Comparison of ENCODE assay signal across 1 cellular context in genomic region chr18:54607213-54607934, GRCh38.
TF ChIP-seq lines count a peak whose summit lies in the region.

No MANE protein-coding gene starts in this region.

TF ChIP-seq in H1, 55 proteins besides CTCF, POLR2A, EP300 and RAD21 (continued from another document):
- TF ChIP-seq TBP (IDR thresholded peaks at IDR 0.05; ENCODE audit: low read depth, low read length), result peak; percentile 40; the same call in 1 of the 2 replicates
- no peak for TF ChIP-seq CHD2 (IDR thresholded peaks at IDR 0.05; ENCODE audit: low read length)
- TF ChIP-seq PHF8 (conservative IDR thresholded peaks at IDR 0.05; ENCODE audit: low read depth, low read length), result no peak
- TF ChIP-seq RNF2 (IDR thresholded peaks at IDR 0.05; ENCODE audit: borderline replicate concordance, low read depth, low read length, missing control alignments, poor library complexity, severe bottlenecking), result no peak
- no peak for TF ChIP-seq KDM4A (IDR thresholded peaks at IDR 0.05; ENCODE audit: low read depth, low read length, severe bottlenecking)
- TF ChIP-seq EZH2 (IDR thresholded peaks at IDR 0.05; ENCODE audit: low read depth, low read length, severe bottlenecking), result no peak
- TF ChIP-seq CEBPB (IDR thresholded peaks at IDR 0.05; ENCODE audit: low read depth, low read length), result peak; percentile 91
- no peak for TF ChIP-seq YY1 (IDR thresholded peaks at IDR 0.05; ENCODE audit: low read depth, low read length)
- peak; percentile 66; the same call in 1 of the 2 replicates for TF ChIP-seq POU5F1 (IDR thresholded peaks at IDR 0.05; ENCODE audit: low read depth, low read length)
- TF ChIP-seq CHD7 (IDR thresholded peaks at IDR 0.05; ENCODE audit: insufficient replicate concordance, low read length), result peak; percentile 71
- peak in 1 of 2 experiments; percentile 10; a peak in 1 of 4 replicates for TF ChIP-seq HDAC2 (IDR thresholded peaks at IDR 0.05; ENCODE audit: borderline replicate concordance in 1 of 2, low read depth in 2 of 2, low read length in 2 of 2)
- no peak for TF ChIP-seq CBX8 (IDR thresholded peaks at IDR 0.05; ENCODE audit: borderline replicate concordance, low read depth, low read length)
- no peak for TF ChIP-seq SAP30 (IDR thresholded peaks at IDR 0.05; ENCODE audit: insufficient read depth, insufficient replicate concordance, low read length)
- no peak for TF ChIP-seq BCL11A (IDR thresholded peaks at IDR 0.05; ENCODE audit: low read depth in 2 of 2, low read length in 2 of 2)
- peak; percentile 33; the same call in 1 of the 2 replicates for TF ChIP-seq BACH1 (IDR thresholded peaks at IDR 0.05; ENCODE audit: low read length)
- TF ChIP-seq KDM1A (IDR thresholded peaks at IDR 0.05; ENCODE audit: borderline replicate concordance, low read length), result no peak
- no peak for TF ChIP-seq POLR2AphosphoS5 (IDR thresholded peaks at IDR 0.05; ENCODE audit: low read depth, low read length)
- TF ChIP-seq CHD1 (IDR thresholded peaks at IDR 0.05; ENCODE audit: low read depth, low read length), result no peak
- no peak for TF ChIP-seq CTBP2 (IDR thresholded peaks at IDR 0.05; ENCODE audit: borderline replicate concordance, insufficient read depth, insufficient read length, low read length)
- TF ChIP-seq TCF12 (IDR thresholded peaks at IDR 0.05; ENCODE audit: low read depth, low read length), result no peak
- TF ChIP-seq ZNF274 (IDR thresholded peaks at IDR 0.05; ENCODE audit: borderline replicate concordance, extremely low read depth, low read length), result no peak
- 0 out of 4 replicates have a peak, but pooled peaks of 1 of the 2 experiments have one; percentile 57 for TF ChIP-seq SIN3A (conservative IDR thresholded peaks at IDR 0.05 in 1 of 2, IDR thresholded peaks at IDR 0.05 in 1 of 2; ENCODE audit: low read depth in 1 of 2, low read length in 2 of 2)
- no peak for TF ChIP-seq HDAC6 (IDR thresholded peaks at IDR 0.05; ENCODE audit: low read depth, low read length)
- no peak for TF ChIP-seq TAF7 (optimal IDR thresholded peaks at IDR 0.05; ENCODE audit: borderline replicate concordance, low read depth, low read length)
- no peak for TF ChIP-seq FOSL1 (IDR thresholded peaks at IDR 0.05; ENCODE audit: insufficient read depth, low read depth, low read length)
- no peak; the same call in 1 of the 2 replicates for TF ChIP-seq JUND (IDR thresholded peaks at IDR 0.05; ENCODE audit: low read length)
- no peak for TF ChIP-seq CBX5 (IDR thresholded peaks at IDR 0.05; ENCODE audit: low read depth, low read length)
- TF ChIP-seq TEAD4 (IDR thresholded peaks at IDR 0.05; ENCODE audit: low read depth, low read length), result peak; percentile 48; the same call in 1 of the 2 replicates
TF ChIP-seq in H1: peak in this region for 10.
